33 cellular contexts compared by ENCODE assay signal in the genomic region with DNA sequence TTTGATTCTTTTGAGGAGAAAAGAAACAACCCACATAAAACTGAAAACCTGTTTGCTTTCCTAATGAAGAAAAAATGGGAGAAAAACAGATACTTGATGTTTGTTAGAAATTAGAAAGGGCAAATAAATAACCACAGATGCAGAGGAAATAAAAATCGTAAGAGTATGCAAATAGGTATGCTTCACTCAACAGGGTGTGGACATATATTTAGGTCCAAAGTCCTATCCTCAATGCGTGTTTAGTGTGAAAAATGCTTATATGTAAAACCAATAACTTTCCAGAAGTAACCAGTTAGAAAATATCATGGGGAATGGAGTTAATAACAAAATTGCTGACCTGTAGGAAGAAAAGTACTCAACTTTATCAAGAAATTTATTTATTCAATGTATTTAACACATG.
"Had no signal": no experiment of that assay in that cellular context is flagged by ENCODE, and none has a peak within 500 bp of the region (broad histone marks: within the 10 kb centered on the region; RNA-seq: fewer than 3 reads in every experiment).

No MANE protein-coding gene starts in this region.

- H3K36me3 ChIP-seq: MG63 had no signal

- H3K9me3 ChIP-seq: MG63 had no signal

- DNase-seq: Karpas-422, Kasumi-1, KG1, MG63, MM.1S, MV-4-11, NCI-H1048, NCI-H1092, NCI-H1092 treated with DMSO at 0.1 percent for 48 hours, NCI-H1105, NCI-H1105 treated with DMSO at 0.1 percent for 48 hours, NCI-H1417, NCI-H1417 treated with DMSO at 0.1 percent for 48 hours, NCI-H1436, NCI-H1436 treated with DMSO at 0.1 percent for 48 hours, NCI-H146, NCI-H1694, NCI-H1694 treated with DMSO at 0.1 percent for 48 hours, NCI-H187, NCI-H187 treated with DMSO at 0.1 percent for 48 hours, NCI-H1930, NCI-H2029, NCI-H2029 treated with DMSO at 0.1 percent for 48 hours, NCI-H2081, NCI-H2081 treated with DMSO at 0.1 percent for 48 hours, NCI-H2107, NCI-H2171, NCI-H2171 treated with DMSO at 0.1 percent for 48 hours, NCI-H2227 treated with DMSO at 0.1 percent for 48 hours, NCI-H226, NCI-H345, NCI-H446, NCI-H446 treated with DMSO at 0.1 percent for 48 hours had no signal

- H3K4me3 ChIP-seq: MG63 had no signal
